Comparison of ENCODE assay signal across 8 cellular contexts in genomic region chr3:119700269-119700919, GRCh38. TPM values are rescaled to one million over a fixed set of nuclear protein-coding genes. Genes with fewer than 3 reads are reported as not detected.
DNase-seq lines count a peak whose midpoint lies in the region; ATAC-seq and TF ChIP-seq lines count a peak whose summit lies in the region.

No MANE protein-coding gene starts in this region.

- no peaks in the 10 kb centered on the region for H3K9me3 ChIP-seq in PC-3 (ENCODE audit: low read length)
- no peaks in the 10 kb centered on the region for H3K9me3 ChIP-seq in right atrium auricular region
- no peaks in the 10 kb centered on the region for H3K9me3 ChIP-seq in gastrocnemius medialis
- no peaks in the 10 kb centered on the region for H3K9me3 ChIP-seq in H9 (ENCODE audit: control insufficient read depth, low read depth, low read length)

- peaks cover 8% of the 10 kb centered on the region; the same call in 1 of the 2 replicates for H3K27me3 ChIP-seq in PC-3 (ENCODE audit: low read length)
- H3K27me3 ChIP-seq in right atrium auricular region, result no peaks in the 10 kb centered on the region
- H3K27me3 ChIP-seq in gastrocnemius medialis, result no peaks in the 10 kb centered on the region
- peaks cover 6% of the 10 kb centered on the region; the same call in 1 of the 2 replicates for H3K27me3 ChIP-seq in H9 (ENCODE audit: insufficient read depth, low read length)

- H2BK15ac ChIP-seq in H9 (ENCODE audit: low read depth, low read length), result no peak overlapping the region

- TF ChIP-seq CTCF in PC-3 (conservative IDR thresholded peaks at IDR 0.05; ENCODE audit: low read depth, low read length) (no peak), fibroblast of pulmonary artery (IDR thresholded peaks at IDR 0.05; ENCODE audit: low read length, missing control alignments) (no peak), right atrium auricular region (IDR thresholded peaks at IDR 0.05) (no peak), gastrocnemius medialis (IDR thresholded peaks at IDR 0.05 in 4 of 5, conservative IDR thresholded peaks at IDR 0.05 in 1 of 5) (no peak), H9 (conservative IDR thresholded peaks at IDR 0.05) (no peak)

- CTCF ChIA-PET in PC-3 (lab: Charles Lee), result interaction anchor here (0.6 kb wide), 1 partner anchor 447 kb away, joined by 3 read pairs; no protein-coding TSS in a partner anchor

- H2BK20ac ChIP-seq in H9 (ENCODE audit: low read depth, low read length, poor library complexity, severe bottlenecking), result no peak overlapping the region

- no peak overlapping the region for H4K8ac ChIP-seq in H9 (replicated peaks; ENCODE audit: insufficient read length, low read depth, low read length)

- no peaks in the 10 kb centered on the region for H3K9me2 ChIP-seq in PC-3 (replicated peaks; ENCODE audit: low read length)

- intact Hi-C loops in PC-3 (cut with micrococcal nuclease), result no loop called here
- intact Hi-C loops in Right ventricle myocardium inferior (cut with DNase I), result no loop called here
- intact Hi-C loops in gastrocnemius medialis (cut with DNase I; ENCODE audit: low total_unique reads), result loop anchor here (10.0 kb wide), 1 partner anchor 394 kb away; the partner anchor contains the start of gene GSK3B

- H3K4me2 ChIP-seq in PC-3 (ENCODE audit: low read length), result no peak overlapping the region
- no peak overlapping the region for H3K4me2 ChIP-seq in H9 (ENCODE audit: insufficient read depth, insufficient read length, low read length)

- H2AK5ac ChIP-seq in H9 (ENCODE audit: insufficient read length, low read length), result no peak overlapping the region

- H4K91ac ChIP-seq in H9 (ENCODE audit: insufficient read length, low read depth, low read length), result no peak overlapping the region

- H3K4me3 ChIP-seq in PC-3 (ENCODE audit: low read length) (no peak overlapping the region), fibroblast of pulmonary artery (replicated peaks; ENCODE audit: low read depth, low read length) (no peak overlapping the region), right atrium auricular region (no peak overlapping the region), gastrocnemius medialis (no peak overlapping the region)

- no TSS peak for BruUV-seq in PC-3 (replicated peaks; lab: Mats Ljungman, UMichigan)

- in situ Hi-C loops in gastrocnemius medialis (cut with MboI; ENCODE audit: low sequenced_read_pairs in 4 of 4), result no loop called here

- no peak overlapping the region for H3K14ac ChIP-seq in H9 (ENCODE audit: insufficient read depth, low read length)

- H3K36me3 ChIP-seq in PC-3 (ENCODE audit: low read depth, low read length) (no peaks in the 10 kb centered on the region), right atrium auricular region (no peaks in the 10 kb centered on the region), gastrocnemius medialis (no peaks in the 10 kb centered on the region)

- H3K27ac Mint-ChIP-seq in H9, result no peak overlapping the region

- no peak overlapping the region for H2BK120ac ChIP-seq in H9 (ENCODE audit: low read depth, low read length, poor library complexity, severe bottlenecking)

- H3K4me1 ChIP-seq in PC-3 (ENCODE audit: insufficient read depth, low read length) (peaks cover 17% of the 10 kb centered on the region), right atrium auricular region (peaks cover 0 to 6% of the 10 kb centered on the region in 2 donors), gastrocnemius medialis (peaks cover 0 to 8% of the 10 kb centered on the region in 2 donors), H9 (ENCODE audit: insufficient read depth, low read length) (no peaks in the 10 kb centered on the region; the same call in 1 of the 2 replicates)

- H3T11ph ChIP-seq in H9 (ENCODE audit: low read length), result no peak overlapping the region

- H3K9ac ChIP-seq in PC-3 (ENCODE audit: low read length), result no peak overlapping the region
- no peak overlapping the region for H3K9ac ChIP-seq in H9 (ENCODE audit: extremely low read depth, insufficient read length, low read length)

- peaks cover 0 to 3% of the 10 kb centered on the region in 2 experiments; a peak in 2 of 5 replicates for H3K9me3 Mint-ChIP-seq in H9

- H3K79me2 ChIP-seq in PC-3 (ENCODE audit: low read length) (no peaks in the 10 kb centered on the region), H9 (ENCODE audit: insufficient read depth, low read length) (no peaks in the 10 kb centered on the region)

- POLR2A ChIA-PET in PC-3 (lab: Charles Lee; ENCODE audit: unreplicated experiment), result no interaction called here

- H4K5ac ChIP-seq in H9 (ENCODE audit: insufficient read length, low read depth, low read length), result no peak overlapping the region

- no peak overlapping the region for H3K4ac ChIP-seq in H9 (ENCODE audit: low read depth, low read length)

- TF ChIP-seq POLR2A in gastrocnemius medialis (IDR thresholded peaks at IDR 0.05), result no peak

- no peak overlapping the region for H3K18ac ChIP-seq in H9 (ENCODE audit: insufficient read length, low read depth, low read length)

- DNase-seq in ELR (ENCODE audit: low read depth), result peak; percentile 62
- peak; percentile 45 for DNase-seq in PC-3
- DNase-seq in fibroblast of pulmonary artery (ENCODE audit: low read depth), result peak; percentile 39
- DNase-seq in Right ventricle myocardium inferior (ENCODE audit: missing footprints), result no peak
- DNase-seq in right atrium auricular region (ENCODE audit: low spot score), result no peak
- DNase-seq in gastrocnemius medialis, result no peak
- DNase-seq in H9, result no peak

- H3K36me3 Mint-ChIP-seq in H9 (ENCODE audit: insufficient read depth in 1 of 3, low read depth in 3 of 3), result peaks cover 0 to 2% (median 0%) of the 10 kb centered on the region in 3 experiments; a peak in 1 of 7 replicates

- H3K23ac ChIP-seq in H9 (ENCODE audit: insufficient read length, low read depth, low read length), result no peak overlapping the region

- peak overlapping the region; percentile 22; the same call in 1 of the 2 replicates for H3K27ac ChIP-seq in PC-3 (ENCODE audit: low read length)
- no peak overlapping the region for H3K27ac ChIP-seq in right atrium auricular region
- H3K27ac ChIP-seq in gastrocnemius medialis, result peak overlapping the region in 2 of 4 donors; percentile 15 to 21
- H3K27ac ChIP-seq in H9 (ENCODE audit: insufficient read length, low read depth, low read length), result no peak overlapping the region

- no peak overlapping the region for H2BK12ac ChIP-seq in H9 (ENCODE audit: insufficient read length, low read depth, low read length)

- no peaks in the 10 kb centered on the region for H3K79me1 ChIP-seq in H9 (ENCODE audit: insufficient read depth, low read depth, low read length, poor library complexity, severe bottlenecking)

- peak overlapping the region; percentile 44; the same call in 1 of the 2 replicates for H2AFZ ChIP-seq in PC-3 (ENCODE audit: low read length)
- no peak overlapping the region for H2AFZ ChIP-seq in H9 (ENCODE audit: low read length)

- peaks cover 12 to 15% of the 10 kb centered on the region in 2 experiments; a peak in 3 of 4 replicates for H3K4me1 Mint-ChIP-seq in H9

- no peak overlapping the region for H3K4me3 Mint-ChIP-seq in H9

- no CpG with 5 or more reads among the region's 4 CpGs for WGBS in H9 (ENCODE audit: extremely low coverage, insufficient read length, low lambda C conversion rate)

- peaks cover 19% of the 10 kb centered on the region for H3K27me3 Mint-ChIP-seq in H9 (ENCODE audit: low read depth)

- ATAC-seq in GM21619 (IDR thresholded peaks at IDR 0.05; ENCODE audit: unreplicated experiment) (peak; percentile 37), PC-3 (no peak), Right ventricle myocardium inferior (no peak), gastrocnemius medialis (no peak)

- H3K56ac ChIP-seq in H9 (ENCODE audit: insufficient read length, low read depth, low read length), result no peak overlapping the region

- H4K20me1 ChIP-seq in PC-3 (ENCODE audit: low read length), result no peaks in the 10 kb centered on the region
- H4K20me1 ChIP-seq in H9 (ENCODE audit: control insufficient read depth, insufficient read depth, insufficient read length), result no peaks in the 10 kb centered on the region

- H3F3A ChIP-seq in PC-3 (ENCODE audit: low read length, unreplicated experiment), result no peaks in the 10 kb centered on the region

- H3K23me2 ChIP-seq in H9 (ENCODE audit: insufficient read length, low read depth, low read length, poor library complexity, severe bottlenecking), result peaks cover 6% of the 10 kb centered on the region

- H2BK5ac ChIP-seq in H9 (ENCODE audit: insufficient read length, low read length), result no peak overlapping the region

RNA-seq across cellular contexts. Expression of gene CFAP91, which starts 2.4 kb away (rescaled TPM):
- total RNA-seq in PC-3 (2014; rRNA removed) (0.17 and 1.1 TPM in 2 replicates), Right ventricle myocardium inferior (0.70 TPM), right atrium auricular region (1 to 10 TPM; 1.5 to 3.1 TPM), gastrocnemius medialis (under 1 TPM in 3 of 4 donors, not detected in 1; 0.11 to 0.36 (median 0.20) TPM), H9 (2021) (2.2 and 2.3 TPM in 2 replicates)

RNA-seq across cellular contexts. Expression of gene COX17, which starts 23.2 kb away (rescaled TPM):
- total RNA-seq in PC-3 (2014; rRNA removed) (102 and 159 TPM in 2 replicates), Right ventricle myocardium inferior (167 TPM), right atrium auricular region (10 to 100 TPM; 75.8 to 93.9 TPM), gastrocnemius medialis (100 to 1,000 TPM in 1 of 4 donors, 10 to 100 TPM in 3; 63.4 to 146 (median 87.5) TPM), H9 (2021) (47.0 and 53.4 TPM in 2 replicates)

RNA-seq across cellular contexts. Expression of gene POPDC2, which starts 40.0 kb away (rescaled TPM):
- total RNA-seq in PC-3 (2014; rRNA removed) (0.62 and 0.98 TPM in 2 replicates), Right ventricle myocardium inferior (605 TPM), right atrium auricular region (100 to 1,000 TPM; 679 to 853 TPM), gastrocnemius medialis (10 to 100 TPM in 3 of 4 donors, 1 to 10 TPM in 1; 7.8 to 38.9 (median 30.3) TPM), H9 (2021) (0.37 and 0.97 TPM in 2 replicates)

Comparison
In these comparisons a context has a peak if more than half of its experiments do, and no peak if none do; other contexts are left out.
1. DNase-seq: peak in ELR (single experiment), PC-3 (single experiment) and fibroblast of pulmonary artery (single experiment); none in Right ventricle myocardium inferior (single experiment), right atrium auricular region (single experiment), gastrocnemius medialis (0 of 2) and H9 (single experiment).
2. RNA of gene POPDC2, which starts 40.0 kb away (total RNA-seq): 679 to 853 TPM in right atrium auricular region and 605 TPM in Right ventricle myocardium inferior (single experiment); 7.8 to 38.9 TPM in gastrocnemius medialis, 0.62 to 0.98 TPM in PC-3 and 0.37 to 0.97 TPM in H9; every median in the first group is over 10 times any median in the second.